ENCODE assay signal across 18 cellular contexts in genomic region chr3:50580683-50581458, GRCh38. TPM values are rescaled to one million over a fixed set of nuclear protein-coding genes. Genes with fewer than 3 reads are reported as not detected.
A peak's percentile ranks its signal among the peaks of the same experiment; 100 is the strongest.
DNase-seq lines count a peak whose midpoint lies in the region; ATAC-seq, FAIRE-seq and TF ChIP-seq lines count a peak whose summit lies in the region.
"Had no signal": no experiment of that assay in that cellular context is flagged by ENCODE, and none has a peak within 500 bp of the region (broad histone marks: within the 10 kb centered on the region; RNA-seq: fewer than 3 reads in every experiment).

No MANE protein-coding gene starts in this region.

- no peaks in the 10 kb centered on the region for H3F3A ChIP-seq in GM23338 (replicated peaks; ENCODE audit: low read depth)

- H3K79me2 ChIP-seq in GM23338 (replicated peaks; ENCODE audit: insufficient read depth) (no peaks in the 10 kb centered on the region), K562 (ENCODE audit: control insufficient read depth, insufficient read depth, low read length) (no peaks in the 10 kb centered on the region)

- no peak for TF ChIP-seq EP300 in K562 (IDR thresholded peaks at IDR 0.05; ENCODE audit: low read length)
- TF ChIP-seq EP300 in tibial nerve (IDR thresholded peaks at IDR 0.05): no peak

- TF ChIP-seq POLR2A in K562 (conservative IDR thresholded peaks at IDR 0.05) (no peak), right lobe of liver (IDR thresholded peaks at IDR 0.05) (no peak), tibial nerve (IDR thresholded peaks at IDR 0.05) (no peak), uterus (IDR thresholded peaks at IDR 0.05) (no peak)

- no peak overlapping the region for H3K27ac Mint-ChIP-seq in CD4-positive, alpha-beta T cell
- H3K27ac Mint-ChIP-seq in GM23338: no peak overlapping the region
- H3K27ac Mint-ChIP-seq: type B pancreatic cell had no signal

- no peak overlapping the region for H3K4me2 ChIP-seq in GM23338
- H3K4me2 ChIP-seq in K562 (ENCODE audit: insufficient read depth, low read length): no peak overlapping the region

- 0 out of 4 replicates have a peak, but pooled peaks of 1 of the 2 experiments have one; percentile 7 for TF ChIP-seq RAD21 in K562 (CRISPR knock-in tag; conservative IDR thresholded peaks at IDR 0.05 in 1 of 2, IDR thresholded peaks at IDR 0.05 in 1 of 2)

- no peak for FAIRE-seq in K562 (lab: Jason Lieb, UNC)

- ATAC-seq in CD4-positive, alpha-beta T cell (ENCODE audit: poor library complexity): peak; percentile 48
- ATAC-seq in GM23338: 0 out of 3 replicates have a peak, but pooled peaks have one; percentile 26
- ATAC-seq in K562: 0 out of 3 replicates have a peak, but pooled peaks have one; percentile 21
- peak; percentile 48 to 80 (median 70) for ATAC-seq in right lobe of liver
- ATAC-seq in GM18909 (IDR thresholded peaks at IDR 0.05; ENCODE audit: poor library complexity, unreplicated experiment): no peak
- ATAC-seq: left colon, SK-N-SH treated with all-trans-retinoic acid at 6 μM for 48 hours had no signal

- H3K27me3 Mint-ChIP-seq in CD4-positive, alpha-beta T cell: no peaks in the 10 kb centered on the region
- H3K27me3 Mint-ChIP-seq in GM23338 (ENCODE audit: insufficient read depth, low read depth, poor library complexity): no peaks in the 10 kb centered on the region
- H3K27me3 Mint-ChIP-seq: type B pancreatic cell had no signal

- H3K27ac ChIP-seq in CD4-positive, alpha-beta T cell (ENCODE audit: low read depth, low read length): no peak overlapping the region
- H3K27ac ChIP-seq in GM23338 (ENCODE audit: low read depth): no peak overlapping the region
- H3K27ac ChIP-seq in K562 (ENCODE audit: extremely low read depth, low read depth, low read length): no peak overlapping the region
- peak overlapping the region in 2 of 3 donors; percentile 60 to 88 for H3K27ac ChIP-seq in right lobe of liver
- no peak overlapping the region for H3K27ac ChIP-seq in tibial nerve
- H3K27ac ChIP-seq in uterus: no peak overlapping the region
- H3K27ac ChIP-seq: breast epithelium, C4-2B had no signal

- H4K20me1 ChIP-seq in GM23338 (replicated peaks; ENCODE audit: insufficient read depth) (no peaks in the 10 kb centered on the region), K562 (replicated peaks; ENCODE audit: control insufficient read depth, insufficient read depth, low read length) (no peaks in the 10 kb centered on the region)

- no peaks in the 10 kb centered on the region for H3K9me3 Mint-ChIP-seq in CD4-positive, alpha-beta T cell
- H3K9me3 Mint-ChIP-seq in GM23338: no peaks in the 10 kb centered on the region
- H3K9me3 Mint-ChIP-seq: type B pancreatic cell had no signal

- peak in 1 of 10 experiments; percentile 19 for DNase-seq in CD4-positive, alpha-beta T cell
- DNase-seq in GM23338 (ENCODE audit: low spot score): no peak
- no peak for DNase-seq in K562 (ENCODE audit: extremely low read depth in 1 of 4, low spot score in 3 of 4)
- peak in 2 of 3 donors; percentile 88 to 91 for DNase-seq in right lobe of liver
- DNase-seq in tibial nerve (ENCODE audit: low spot score in 2 of 2): no peak
- DNase-seq in uterus: no peak
- DNase-seq in dedifferentiated amniotic fluid mesenchymal stem cell (ENCODE audit: extremely low spot score): no peak
- DNase-seq: activated naive CD4-positive, alpha-beta T cell treated with Interleukin-2 at 50 U/mL for 16 hours; left colon; MV-4-11; NCI-H526; occipital lobe; stimulated activated CD4-positive, alpha-beta T cell treated with anti-CD3 and anti-CD28 coated beads, Interleukin-4, amount 100 ng/mL, for 4 hours had no signal

- no TSS peak for BruUV-seq in K562 (replicated peaks; lab: Mats Ljungman, UMichigan)

- no peaks in the 10 kb centered on the region for H3K27me3 ChIP-seq in CD4-positive, alpha-beta T cell (ENCODE audit: control insufficient read depth, insufficient read depth, low read length)
- no peaks in the 10 kb centered on the region for H3K27me3 ChIP-seq in GM23338 (ENCODE audit: insufficient read depth)
- no peaks in the 10 kb centered on the region for H3K27me3 ChIP-seq in K562 (ENCODE audit: control insufficient read depth in 2 of 2, insufficient read depth in 2 of 2, low read length in 2 of 2)
- no peaks in the 10 kb centered on the region for H3K27me3 ChIP-seq in right lobe of liver
- no peaks in the 10 kb centered on the region for H3K27me3 ChIP-seq in tibial nerve
- no peaks in the 10 kb centered on the region for H3K27me3 ChIP-seq in uterus
- H3K27me3 ChIP-seq: breast epithelium had no signal

- H3K9me1 ChIP-seq in K562 (ENCODE audit: control insufficient read depth, insufficient read depth, low read length): no peaks in the 10 kb centered on the region

- H3K9me3 ChIP-seq in CD4-positive, alpha-beta T cell (ENCODE audit: control insufficient read depth, low read length): no peaks in the 10 kb centered on the region
- no peaks in the 10 kb centered on the region for H3K9me3 ChIP-seq in K562 (replicated peaks; ENCODE audit: control insufficient read depth, insufficient read depth, low read depth, low read length)
- no peaks in the 10 kb centered on the region for H3K9me3 ChIP-seq in right lobe of liver
- no peaks in the 10 kb centered on the region for H3K9me3 ChIP-seq in tibial nerve
- H3K9me3 ChIP-seq in uterus: no peaks in the 10 kb centered on the region
- H3K9me3 ChIP-seq: breast epithelium had no signal

- H2AFZ ChIP-seq in GM23338: no peak overlapping the region
- no peak overlapping the region for H2AFZ ChIP-seq in K562 (ENCODE audit: low read depth, low read length)

- no peaks in the 10 kb centered on the region for H3K9me2 ChIP-seq in GM23338 (ENCODE audit: insufficient read depth)

- H3K9ac ChIP-seq in K562 (ENCODE audit: insufficient read depth in 1 of 2, low read depth in 2 of 2, low read length in 2 of 2): peak overlapping the region in 1 of 2 experiments; percentile 68; a peak in 2 of 4 replicates

- WGBS in K562 (ENCODE audit: insufficient coverage, low coverage, missing lambda C conversion rate): 60% methylated on average over 6 of the region's 9 CpGs
- WGBS in right lobe of liver (ENCODE audit: insufficient coverage, low coverage, low lambda C conversion rate, missing lambda C conversion rate): 34% methylated on average over 6 of the region's 9 CpGs
- 76 to 77% methylated on average over 9 of the region's 9 CpGs for WGBS in tibial nerve, 2 donors

- H3K4me3 Mint-ChIP-seq in CD4-positive, alpha-beta T cell: no peak overlapping the region
- H3K4me3 Mint-ChIP-seq in GM23338: no peak overlapping the region
- H3K4me3 Mint-ChIP-seq: type B pancreatic cell had no signal

- in situ Hi-C loops in K562 (cut with MboI): no loop called here

- CTCF ChIA-PET in CD4-positive, alpha-beta T cell (lab: Charles Lee): interaction anchor here (0.8 to 1.2 kb wide), 3 partner anchors 10 to 30 kb away, joined by 3 to 4 read pairs (median 3); partner anchors contain the start of gene CISH
- CTCF ChIA-PET in K562 (lab: Yijun Ruan, JAX; ENCODE audit: low intra/inter-chr PET ratio): no interaction called here

- POLR2A ChIA-PET in CD4-positive, alpha-beta T cell (lab: Charles Lee): no interaction called here
- POLR2A ChIA-PET in K562 (lab: Yijun Ruan, JAX): interaction anchor here (0.7 to 1.5 kb wide), 5 partner anchors 9 to 1556 kb away, joined by 3 to 7 read pairs (median 5); partner anchors contain the start of gene CISH

- H3K4me1 ChIP-seq in GM23338 (ENCODE audit: insufficient read depth) (no peaks in the 10 kb centered on the region), K562 (replicated peaks in 1 of 2; ENCODE audit: control insufficient read depth in 2 of 2, insufficient read depth in 2 of 2, low read length in 2 of 2) (peaks cover 13 to 19% of the 10 kb centered on the region in 2 experiments; a peak in 4 of 5 replicates), right lobe of liver (peaks cover 0 to 62% (median 34%) of the 10 kb centered on the region in 4 donors), tibial nerve (peaks cover 0 to 5% (median 0%) of the 10 kb centered on the region in 4 donors), uterus (no peaks in the 10 kb centered on the region)
- H3K4me1 ChIP-seq: breast epithelium had no signal

- peaks cover 58% of the 10 kb centered on the region for H3K36me3 Mint-ChIP-seq in CD4-positive, alpha-beta T cell (ENCODE audit: low read depth)
- H3K36me3 Mint-ChIP-seq in GM23338 (ENCODE audit: low read depth): peaks cover 3% of the 10 kb centered on the region; the same call in 2 of the 3 replicates
- H3K36me3 Mint-ChIP-seq: type B pancreatic cell had no signal

- TF ChIP-seq CTCF in CD4-positive, alpha-beta T cell (IDR thresholded peaks at IDR 0.05): no peak
- TF ChIP-seq CTCF in GM23338 (conservative IDR thresholded peaks at IDR 0.05; ENCODE audit: low read depth in 2 of 2) (no peak), K562 (IDR thresholded peaks at IDR 0.05 in 2 of 3, conservative IDR thresholded peaks at IDR 0.05 in 1 of 3; ENCODE audit: insufficient read depth in 2 of 3, low read depth in 1 of 3, low read length in 3 of 3) (no peak; a peak in 1 of 6 replicates), right lobe of liver (IDR thresholded peaks at IDR 0.05) (no peak), tibial nerve (IDR thresholded peaks at IDR 0.05) (no peak), uterus (IDR thresholded peaks at IDR 0.05) (peak in 1 of 4 experiments; percentile 8)

- H3K4me3 ChIP-seq in GM23338 (no peak overlapping the region), K562 (no peak overlapping the region), right lobe of liver (no peak overlapping the region), tibial nerve (no peak overlapping the region), uterus (no peak overlapping the region)
- H3K4me3 ChIP-seq: breast epithelium had no signal

- intact Hi-C loops in CD4-positive, alpha-beta T cell (cut with DNase I, micrococcal nuclease): no loop called here
- intact Hi-C loops in K562 (cut with micrococcal nuclease) (no loop called here), right lobe of liver (cut with DNase I) (no loop called here), uterus (cut with DNase I; ENCODE audit: low total_unique reads) (no loop called here)

- no peaks in the 10 kb centered on the region for H3K4me1 Mint-ChIP-seq in CD4-positive, alpha-beta T cell (ENCODE audit: low read depth)
- peaks cover 6% of the 10 kb centered on the region for H3K4me1 Mint-ChIP-seq in GM23338

- H3K36me3 ChIP-seq in GM23338 (ENCODE audit: insufficient read depth) (no peaks in the 10 kb centered on the region), K562 (ENCODE audit: control insufficient read depth, insufficient read depth, low read length) (peaks cover 59% of the 10 kb centered on the region; the same call in 2 of the 3 replicates), right lobe of liver (peaks cover 0 to 3% (median 0%) of the 10 kb centered on the region in 4 donors), tibial nerve (peaks cover 0 to 93% (median 0%) of the 10 kb centered on the region in 3 donors), uterus (no peaks in the 10 kb centered on the region)
- H3K36me3 ChIP-seq: breast epithelium had no signal

RNA-seq across cellular contexts. Expression of gene HEMK1, which starts 11.5 kb away (rescaled TPM):
- 10 to 100 TPM; 12.4 to 14.6 TPM for total RNA-seq in CD4-positive, alpha-beta T cell
- total RNA-seq in GM23338 (2014; rRNA removed; shearing (Covaris generic)): 5.6 and 8.5 TPM in 2 replicates
- 10.1 and 11.0 TPM in 2 replicates for polyA plus RNA-seq in GM23338 (2016; fragmentation: Nextera tagmentation; extraction: Ambion mirVana)
- total RNA-seq in K562 (2011; cell fraction: chromatin; rRNA removed; ENCODE audit: low replicate concordance): 44.0 and 89.1 TPM in 2 replicates
- total RNA-seq in K562 (2011; cell fraction: nucleolus; rRNA removed): 41.2 and 43.2 TPM in 2 replicates
- total RNA-seq in K562 (2011; cell fraction: nucleoplasm; rRNA removed): 47.0 and 67.9 TPM in 2 replicates
- total RNA-seq in K562 (2014; rRNA removed): 8.0 and 13.7 TPM in 2 replicates
- total RNA-seq in K562 (2014; rRNA removed; fragmentation: Illumina TruSeq; extraction: Trizol): 8.0 and 10.9 TPM in 2 replicates
- 9.7 and 11.4 TPM in 2 replicates for total RNA-seq in K562 (2015; rRNA removed; fragmentation: Illumina TruSeq; extraction: Trizol)
- total RNA-seq in K562 (2021): 15.9 and 16.8 TPM in 2 replicates
- 12.1 and 13.5 TPM in 2 replicates for polyA plus RNA-seq in K562 (2011; rRNA removed)
- polyA plus RNA-seq in K562 (2011; cell fraction: cytosol; rRNA removed): 12.1 and 20.2 TPM in 2 replicates
- polyA plus RNA-seq in K562 (2011; cell fraction: nucleus; rRNA removed): 58.3 and 71.6 TPM in 2 replicates
- polyA plus RNA-seq in K562 (2012): 11.0 and 19.9 TPM in 2 replicates
- 12.3 and 13.2 TPM in 2 replicates for polyA plus RNA-seq in K562 (2014; fragmentation: Illumina TruSeq; extraction: Trizol)
- 1 to 10 TPM; 2.0 to 5.2 TPM for polyA plus RNA-seq in K562 (2014; fragmentation: Nextera tagmentation; extraction: Ambion mirVana)
- polyA plus RNA-seq in K562 (2014; rRNA removed): 13.9 and 17.8 TPM in 2 replicates
- polyA minus RNA-seq in K562 (2011; rRNA and poly(A)+ RNA removed): 8.5 and 8.9 TPM in 2 replicates
- polyA minus RNA-seq in K562 (2011; cell fraction: cytosol; rRNA and poly(A)+ RNA removed): 4.0 and 4.7 TPM in 2 replicates
- 19.1 and 28.0 TPM in 2 replicates for polyA minus RNA-seq in K562 (2011; cell fraction: nucleus; rRNA and poly(A)+ RNA removed)
- 10 to 100 TPM; 10.5 to 19.4 (median 14.0) TPM for total RNA-seq in right lobe of liver
- 10 to 100 TPM in 1 of 4 donors, 1 to 10 TPM in 3; 6.9 to 10.2 (median 8.8) TPM for total RNA-seq in tibial nerve
- 10 to 100 TPM in 2 of 4 donors, 1 to 10 TPM in 1, under 1 TPM in 1; 0.77 to 26.5 (median 11.4) TPM for total RNA-seq in uterus

RNA-seq across cellular contexts. Expression of gene C3orf18, which starts 13.3 kb away (rescaled TPM):
- total RNA-seq in CD4-positive, alpha-beta T cell: 1 to 10 TPM; 3.9 to 5.2 TPM
- 7.7 and 10.3 TPM in 2 replicates for total RNA-seq in GM23338 (2014; rRNA removed; shearing (Covaris generic))
- 2.4 TPM in 2 replicates for polyA plus RNA-seq in GM23338 (2016; fragmentation: Nextera tagmentation; extraction: Ambion mirVana)
- 1.4 and 3.5 TPM in 2 replicates for total RNA-seq in K562 (2011; cell fraction: chromatin; rRNA removed; ENCODE audit: low replicate concordance)
- total RNA-seq in K562 (2011; cell fraction: nucleolus; rRNA removed): 1.7 and 2.3 TPM in 2 replicates
- 1.2 and 1.4 TPM in 2 replicates for total RNA-seq in K562 (2011; cell fraction: nucleoplasm; rRNA removed)
- 0.95 and 1.3 TPM in 2 replicates for total RNA-seq in K562 (2014; rRNA removed)
- total RNA-seq in K562 (2014; rRNA removed; fragmentation: Illumina TruSeq; extraction: Trizol): 0.83 and 1.1 TPM in 2 replicates
- 0.94 and 1.4 TPM in 2 replicates for total RNA-seq in K562 (2015; rRNA removed; fragmentation: Illumina TruSeq; extraction: Trizol)
- 0.65 and 2.0 TPM in 2 replicates for total RNA-seq in K562 (2021)
- polyA plus RNA-seq in K562 (2011; rRNA removed): 2.3 and 3.9 TPM in 2 replicates
- polyA plus RNA-seq in K562 (2011; cell fraction: cytosol; rRNA removed): 4.6 and 5.2 TPM in 2 replicates
- polyA plus RNA-seq in K562 (2011; cell fraction: nucleus; rRNA removed): 5.5 and 6.0 TPM in 2 replicates
- polyA plus RNA-seq in K562 (2012): 1.7 and 2.7 TPM in 2 replicates
- polyA plus RNA-seq in K562 (2014; fragmentation: Illumina TruSeq; extraction: Trizol): 0.91 and 1.5 TPM in 2 replicates
- under 1 TPM; 0.01 to 0.14 TPM for polyA plus RNA-seq in K562 (2014; fragmentation: Nextera tagmentation; extraction: Ambion mirVana)
- 0.38 and 0.82 TPM in 2 replicates for polyA plus RNA-seq in K562 (2014; rRNA removed)
- polyA minus RNA-seq in K562 (2011; rRNA and poly(A)+ RNA removed): 1.6 and 1.9 TPM in 2 replicates
- 0.73 and 2.0 TPM in 2 replicates for polyA minus RNA-seq in K562 (2011; cell fraction: cytosol; rRNA and poly(A)+ RNA removed)
- polyA minus RNA-seq in K562 (2011; cell fraction: nucleus; rRNA and poly(A)+ RNA removed): 1.1 and 1.4 TPM in 2 replicates
- 1 to 10 TPM; 2.0 to 7.8 (median 2.8) TPM for total RNA-seq in right lobe of liver
- total RNA-seq in tibial nerve: 10 to 100 TPM; 12.2 to 21.1 (median 19.1) TPM
- total RNA-seq in uterus: 10 to 100 TPM in 3 of 4 donors, 1 to 10 TPM in 1; 7.1 to 21.0 (median 20.7) TPM

RNA-seq across cellular contexts. Expression of gene CISH, which starts 30.7 kb away (rescaled TPM):
- 1 to 10 TPM; 3.5 to 3.7 TPM for total RNA-seq in CD4-positive, alpha-beta T cell
- 2.7 and 3.6 TPM in 2 replicates for total RNA-seq in GM23338 (2014; rRNA removed; shearing (Covaris generic))
- polyA plus RNA-seq in GM23338 (2016; fragmentation: Nextera tagmentation; extraction: Ambion mirVana) (2.1 and 2.2 TPM in 2 replicates), K562 (2011; rRNA removed) (24.8 and 59.4 TPM in 2 replicates), K562 (2014; fragmentation: Illumina TruSeq; extraction: Trizol) (41.9 and 52.8 TPM in 2 replicates), K562 (2014; fragmentation: Nextera tagmentation; extraction: Ambion mirVana) (1 to 10 TPM; 1.7 to 3.5 TPM), K562 (2014; rRNA removed) (29.2 and 38.1 TPM in 2 replicates)
- total RNA-seq in K562 (2011; cell fraction: chromatin; rRNA removed; ENCODE audit: low replicate concordance): 49.9 and 136 TPM in 2 replicates
- 106 and 113 TPM in 2 replicates for total RNA-seq in K562 (2011; cell fraction: nucleolus; rRNA removed)
- 71.7 and 77.8 TPM in 2 replicates for total RNA-seq in K562 (2011; cell fraction: nucleoplasm; rRNA removed)
- total RNA-seq in K562 (2014; rRNA removed) (18.3 and 34.5 TPM in 2 replicates), K562 (2014; rRNA removed; fragmentation: Illumina TruSeq; extraction: Trizol) (5.1 and 6.9 TPM in 2 replicates), K562 (2015; rRNA removed; fragmentation: Illumina TruSeq; extraction: Trizol) (12.8 and 15.2 TPM in 2 replicates), K562 (2021) (47.7 and 48.8 TPM in 2 replicates), right lobe of liver (10 to 100 TPM in 4 of 6 experiments, 1 to 10 TPM in 2; 5.3 to 28.1 (median 17.8) TPM), tibial nerve (10 to 100 TPM in 1 of 4 donors, 1 to 10 TPM in 3; 5.5 to 15.5 (median 5.8) TPM), uterus (10 to 100 TPM in 1 of 4 donors, 1 to 10 TPM in 2, not detected in 1; 2.1 to 12.3 (median 5.6) TPM)
- 64.1 and 81.7 TPM in 2 replicates for polyA plus RNA-seq in K562 (2011; cell fraction: cytosol; rRNA removed)
- polyA plus RNA-seq in K562 (2011; cell fraction: nucleus; rRNA removed): 104 and 152 TPM in 2 replicates
- polyA plus RNA-seq in K562 (2012): 53.6 and 84.7 TPM in 2 replicates
- 30.2 and 35.6 TPM in 2 replicates for polyA minus RNA-seq in K562 (2011; rRNA and poly(A)+ RNA removed)
- polyA minus RNA-seq in K562 (2011; cell fraction: cytosol; rRNA and poly(A)+ RNA removed): 50.6 and 68.9 TPM in 2 replicates
- 72.0 and 98.5 TPM in 2 replicates for polyA minus RNA-seq in K562 (2011; cell fraction: nucleus; rRNA and poly(A)+ RNA removed)

RNA-seq across cellular contexts. Expression of gene MAPKAPK3, which starts 36.1 kb away (rescaled TPM):
- 10 to 100 TPM; 16.4 to 16.6 TPM for total RNA-seq in CD4-positive, alpha-beta T cell
- total RNA-seq in GM23338 (2014; rRNA removed; shearing (Covaris generic)): 44.9 and 51.1 TPM in 2 replicates
- polyA plus RNA-seq in GM23338 (2016; fragmentation: Nextera tagmentation; extraction: Ambion mirVana) (16.5 and 17.2 TPM in 2 replicates), K562 (2011; rRNA removed) (56.4 and 60.2 TPM in 2 replicates), K562 (2014; fragmentation: Illumina TruSeq; extraction: Trizol) (54.0 and 55.2 TPM in 2 replicates), K562 (2014; fragmentation: Nextera tagmentation; extraction: Ambion mirVana) (10 to 100 TPM in 1 of 2 experiments, 1 to 10 TPM in 1; 8.0 to 12.2 TPM), K562 (2014; rRNA removed) (34.5 and 47.2 TPM in 2 replicates)
- total RNA-seq in K562 (2011; cell fraction: chromatin; rRNA removed; ENCODE audit: low replicate concordance): 27.9 and 57.1 TPM in 2 replicates
- total RNA-seq in K562 (2011; cell fraction: nucleolus; rRNA removed): 43.4 and 54.2 TPM in 2 replicates
- 39.5 and 46.4 TPM in 2 replicates for total RNA-seq in K562 (2011; cell fraction: nucleoplasm; rRNA removed)
- total RNA-seq in K562 (2014; rRNA removed) (43.3 and 51.5 TPM in 2 replicates), K562 (2014; rRNA removed; fragmentation: Illumina TruSeq; extraction: Trizol) (29.9 and 33.3 TPM in 2 replicates), K562 (2015; rRNA removed; fragmentation: Illumina TruSeq; extraction: Trizol) (40.0 and 41.2 TPM in 2 replicates), K562 (2021) (49.6 and 55.1 TPM in 2 replicates), right lobe of liver (10 to 100 TPM; 16.6 to 21.4 (median 18.6) TPM), tibial nerve (10 to 100 TPM; 17.2 to 53.7 (median 18.0) TPM), uterus (10 to 100 TPM; 22.0 to 39.1 (median 29.0) TPM)
- polyA plus RNA-seq in K562 (2011; cell fraction: cytosol; rRNA removed): 66.5 and 92.3 TPM in 2 replicates
- polyA plus RNA-seq in K562 (2011; cell fraction: nucleus; rRNA removed): 53.3 and 62.7 TPM in 2 replicates
- polyA plus RNA-seq in K562 (2012): 47.4 and 54.4 TPM in 2 replicates
- polyA minus RNA-seq in K562 (2011; rRNA and poly(A)+ RNA removed): 42.4 and 60.6 TPM in 2 replicates
- 22.8 and 28.5 TPM in 2 replicates for polyA minus RNA-seq in K562 (2011; cell fraction: cytosol; rRNA and poly(A)+ RNA removed)
- 17.6 and 22.2 TPM in 2 replicates for polyA minus RNA-seq in K562 (2011; cell fraction: nucleus; rRNA and poly(A)+ RNA removed)

Comparison
In these comparisons a context has a peak if more than half of its experiments do, and no peak if none do; other contexts are left out.
1. DNase-seq: peak in right lobe of liver (2 of 3); none in GM23338 (single experiment), K562 (0 of 4), tibial nerve (0 of 2), uterus (0 of 2) and dedifferentiated amniotic fluid mesenchymal stem cell (single experiment).
2. H3K27ac ChIP-seq: peak in right lobe of liver (2 of 3); none in CD4-positive, alpha-beta T cell (single experiment), GM23338 (single experiment), K562 (single experiment), tibial nerve (0 of 4) and uterus (0 of 2).